In the genomic region with DNA sequence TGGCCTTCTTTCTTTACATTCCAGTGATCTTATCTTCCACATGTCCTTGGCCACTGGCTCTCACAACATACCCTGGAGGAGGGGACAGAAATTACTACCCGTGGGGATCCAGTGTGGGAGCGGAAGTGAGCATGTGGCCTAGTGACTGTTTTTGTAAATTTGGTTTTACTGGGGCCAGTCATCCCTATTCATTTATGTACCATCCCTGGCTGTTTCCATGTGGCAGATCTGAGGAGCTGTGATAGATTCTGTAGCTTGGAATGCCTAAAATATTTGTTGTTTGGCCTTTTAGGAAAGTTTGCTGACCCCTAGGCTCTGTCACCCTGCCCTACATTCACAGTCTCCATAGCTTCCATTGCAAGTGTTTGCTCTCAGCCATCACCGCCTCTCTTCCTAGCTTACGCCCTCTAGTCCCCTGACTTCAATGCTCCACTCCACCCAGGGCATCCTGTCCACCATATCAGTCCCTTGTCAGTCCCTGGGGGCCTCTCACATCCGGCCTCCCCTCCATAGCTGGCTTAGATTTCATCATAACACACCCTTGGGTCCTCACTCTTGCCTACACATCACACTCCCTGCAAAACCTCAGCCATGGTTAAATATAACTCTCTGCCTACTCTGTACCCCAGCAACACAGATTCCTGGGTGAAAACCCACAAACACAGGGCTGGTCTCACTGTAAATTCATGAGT, we compare ENCODE assay signal across 12 cellular contexts. TPM values are rescaled to one million over a fixed set of nuclear protein-coding genes. Genes with fewer than 3 reads are reported as not detected.
A peak's percentile ranks its signal among the peaks of the same experiment; 100 is the strongest.
DNase-seq lines count a peak whose midpoint lies in the region; ATAC-seq and TF ChIP-seq lines count a peak whose summit lies in the region.
"Had no signal": no experiment of that assay in that cellular context is flagged by ENCODE, and none has a peak within 500 bp of the region (broad histone marks: within the 10 kb centered on the region; RNA-seq: fewer than 3 reads in every experiment).

No MANE protein-coding gene starts in this region.

- no peak overlapping the region for H3K4me3 Mint-ChIP-seq in activated naive CD8-positive, alpha-beta T cell treated with anti-CD3 and anti-CD28 coated beads, Interleukin-2, amount 50 U/mL, for 24 hours
- H3K4me3 Mint-ChIP-seq in natural killer cell, result peak overlapping the region; percentile 32

- H3K27me3 Mint-ChIP-seq in activated naive CD8-positive, alpha-beta T cell treated with anti-CD3 and anti-CD28 coated beads, Interleukin-2, amount 50 U/mL, for 24 hours, result no peaks in the 10 kb centered on the region
- no peaks in the 10 kb centered on the region for H3K27me3 Mint-ChIP-seq in natural killer cell (ENCODE audit: low read depth in 2 of 2)

- intact Hi-C loops in natural killer cell (cut with micrococcal nuclease), result no loop called here

- H3K9me3 Mint-ChIP-seq in activated naive CD8-positive, alpha-beta T cell treated with anti-CD3 and anti-CD28 coated beads, Interleukin-2, amount 50 U/mL, for 24 hours, result no peaks in the 10 kb centered on the region
- no peaks in the 10 kb centered on the region for H3K9me3 Mint-ChIP-seq in natural killer cell

- no peaks in the 10 kb centered on the region for H3K4me1 Mint-ChIP-seq in activated naive CD8-positive, alpha-beta T cell treated with anti-CD3 and anti-CD28 coated beads, Interleukin-2, amount 50 U/mL, for 24 hours
- H3K4me1 Mint-ChIP-seq in natural killer cell, result peaks cover 33 to 38% of the 10 kb centered on the region in 2 donors

- DNase-seq in HuH-7 (ENCODE audit: low spot score) (peak; percentile 35), natural killer cell (no peak), pons (ENCODE audit: low spot score) (no peak), KG1 (lab: John Stamatoyannopoulos, UW) (no peak)
- no peak for DNase-seq in activated naive CD8-positive, alpha-beta T cell treated with anti-CD3 and anti-CD28 coated beads, Interleukin-2, amount 50 U/mL, for 24 hours
- DNase-seq in activated CD4-positive, CD25-positive, alpha-beta regulatory T cell (lab: John Stamatoyannopoulos, UW), result no peak
- DNase-seq: effector CD4-positive, alpha-beta T cell; HCEC 1CT; small intestine had no signal

- TF ChIP-seq CTCF in natural killer cell (IDR thresholded peaks at IDR 0.05), result no peak

- peak; percentile 68 for ATAC-seq in GM18873 (IDR thresholded peaks at IDR 0.05; ENCODE audit: low FRiP score, unreplicated experiment)
- ATAC-seq in activated naive CD8-positive, alpha-beta T cell treated with anti-CD3 and anti-CD28 coated beads, Interleukin-2, amount 50 U/mL, for 24 hours, result peak; percentile 34
- peak; percentile 64 to 89 (median 75) for ATAC-seq in natural killer cell
- ATAC-seq in HG03280 (IDR thresholded peaks at IDR 0.05; ENCODE audit: unreplicated experiment), result no peak
- ATAC-seq: left lobe of liver had no signal

- no peak overlapping the region for H3K27ac Mint-ChIP-seq in activated naive CD8-positive, alpha-beta T cell treated with anti-CD3 and anti-CD28 coated beads, Interleukin-2, amount 50 U/mL, for 24 hours
- H3K27ac Mint-ChIP-seq in natural killer cell, result peak overlapping the region; percentile 47 to 81

- peaks cover 38% of the 10 kb centered on the region for H3K36me3 Mint-ChIP-seq in activated naive CD8-positive, alpha-beta T cell treated with anti-CD3 and anti-CD28 coated beads, Interleukin-2, amount 50 U/mL, for 24 hours (ENCODE audit: low read depth)
- H3K36me3 Mint-ChIP-seq in natural killer cell, result peaks cover 13% of the 10 kb centered on the region

RNA-seq across cellular contexts. Expression of a gene that starts 25.8 kb away (rescaled TPM):
- 10 to 100 TPM in 2 of 3 donors, 1 to 10 TPM in 1; 8.7 to 17.2 (median 10.4) TPM for total RNA-seq in natural killer cell
